ENCODE assay signal across 7 cellular contexts in the genomic region with DNA sequence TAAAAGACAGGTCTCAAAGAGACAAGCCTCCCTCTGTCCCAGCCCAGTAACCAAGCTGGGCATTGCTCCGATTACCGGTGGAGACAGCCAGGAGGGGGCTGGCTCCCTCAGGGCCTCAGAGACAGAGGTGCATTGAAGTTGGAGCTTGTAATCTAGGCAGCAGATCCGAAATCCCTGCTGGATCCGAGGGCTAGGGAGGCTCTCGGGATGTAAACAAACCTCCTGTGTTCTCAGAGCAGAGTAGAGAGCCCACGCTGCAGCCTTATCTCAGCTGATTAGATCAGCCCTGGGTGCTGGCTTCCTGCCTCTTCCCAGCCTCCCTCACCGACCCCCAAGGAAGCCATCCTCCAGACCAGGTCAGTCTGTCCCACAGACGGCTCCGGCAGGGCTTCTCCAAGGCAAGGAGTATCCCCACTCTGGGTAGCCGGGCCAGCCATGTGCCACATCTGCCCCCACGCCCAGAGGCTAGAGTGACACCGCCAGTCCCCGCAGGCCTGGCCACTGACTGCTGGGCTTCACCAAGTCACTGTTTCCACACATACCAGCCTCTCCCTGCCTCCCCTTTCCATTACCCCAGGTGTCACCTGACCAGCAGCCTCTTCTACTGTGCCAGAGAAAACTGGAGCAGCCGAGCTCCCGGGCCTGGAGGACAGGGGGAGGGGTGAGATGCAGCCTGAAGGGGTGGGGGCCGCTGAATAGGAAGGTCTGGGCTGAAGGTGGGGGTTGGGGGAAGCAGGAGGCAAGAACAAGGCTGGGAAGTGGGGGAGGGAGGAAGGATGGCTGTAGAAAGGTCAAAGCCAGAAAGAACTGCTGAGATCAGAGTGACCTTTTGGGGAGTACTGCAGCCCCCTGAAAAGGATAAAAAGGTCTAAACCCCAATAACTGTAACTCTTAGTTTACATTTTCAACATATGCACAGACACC. TPM values are rescaled to one million over a fixed set of nuclear protein-coding genes. Genes with fewer than 3 reads are reported as not detected.
DNase-seq lines count a peak whose midpoint lies in the region; ATAC-seq and TF ChIP-seq lines count a peak whose summit lies in the region.

No MANE protein-coding gene starts in this region.

- peak; percentile 82 for DNase-seq in WTC11 (ENCODE audit: low spot score)
- DNase-seq in cardiac septum (ENCODE audit: low spot score), result peak; percentile 90
- peak; percentile 44 for DNase-seq in progenitor cell of endocrine pancreas (ENCODE audit: low spot score, unreplicated experiment)
- no peak for DNase-seq in cerebellar nuclear complex (lab: John Stamatoyannopoulos, UW)
- no peak for DNase-seq in stimulated activated CD4-positive, alpha-beta T cell treated with anti-CD3 and anti-CD28 coated beads, Interleukin-2, amount 100 ng/mL, for 48 hours
- DNase-seq in stimulated activated CD4-positive, alpha-beta T cell treated with anti-CD3 and anti-CD28 coated beads, Interleukin-1b, Interleukin-23, amount 100 ng/mL, for 48 hours, result no peak

- H3K4me3 ChIP-seq in HUES48 (ENCODE audit: low read depth, low read length), result peak overlapping the region; percentile 42

- POLR2A ChIA-PET in WTC11 (lab: Charles Lee), result interaction anchor here (0.7 to 2.4 kb wide), 9 partner anchors 11 to 329 kb away, joined by 3 to 11 read pairs (median 4); a partner anchor contains a TSS

- peak overlapping the region; percentile 98 for H3K27ac ChIP-seq in HUES48 (ENCODE audit: low read depth, low read length)

- H3K9ac ChIP-seq in HUES48 (ENCODE audit: low read depth, low read length), result peak overlapping the region; percentile 63

- H3K27me3 Mint-ChIP-seq in WTC11 (ENCODE audit: low read depth) (no peaks in the 10 kb centered on the region), progenitor cell of endocrine pancreas (no peaks in the 10 kb centered on the region)

- H3K27me3 ChIP-seq in HUES48 (ENCODE audit: control insufficient read depth, insufficient read depth, low read length), result no peaks in the 10 kb centered on the region

- CTCF ChIA-PET in WTC11 (lab: Charles Lee), result interaction anchor here (1.0 to 4.4 kb wide), 15 partner anchors 11 to 95 kb away, joined by 3 to 27 read pairs (median 4); a partner anchor contains a TSS

- peaks cover 99% of the 10 kb centered on the region for H3K4me1 Mint-ChIP-seq in WTC11
- peaks cover 95% of the 10 kb centered on the region for H3K4me1 Mint-ChIP-seq in progenitor cell of endocrine pancreas (ENCODE audit: low read depth)

- H3K4me3 Mint-ChIP-seq in WTC11 (peak overlapping the region; percentile 65), progenitor cell of endocrine pancreas (ENCODE audit: low read depth) (peak overlapping the region; percentile 95)

- intact Hi-C loops in cardiac septum (cut with DNase I), result loop anchor here (1.0 to 2.0 kb wide), 2 partner anchors 16 to 65 kb away; no protein-coding TSS in a partner anchor

- TF ChIP-seq CTCF in WTC11 (IDR thresholded peaks at IDR 0.05), result no peak
- no peak for TF ChIP-seq CTCF in progenitor cell of endocrine pancreas (IDR thresholded peaks at IDR 0.05; ENCODE audit: unreplicated experiment)

- no peaks in the 10 kb centered on the region for H3K9me3 ChIP-seq in HUES48 (ENCODE audit: control insufficient read depth, insufficient read depth, low read length)

- H3K4me1 ChIP-seq in HUES48 (ENCODE audit: control insufficient read depth, insufficient read depth, low read length), result peaks cover 94% of the 10 kb centered on the region

- H3K9me3 Mint-ChIP-seq in WTC11 (no peaks in the 10 kb centered on the region), progenitor cell of endocrine pancreas (ENCODE audit: low read depth) (no peaks in the 10 kb centered on the region)

- H3K36me3 Mint-ChIP-seq in WTC11 (peaks cover 5% of the 10 kb centered on the region), progenitor cell of endocrine pancreas (ENCODE audit: insufficient read depth) (peaks cover 3% of the 10 kb centered on the region)

- peak overlapping the region; percentile 98 for H3K27ac Mint-ChIP-seq in WTC11
- peak overlapping the region; percentile 99 for H3K27ac Mint-ChIP-seq in progenitor cell of endocrine pancreas

- 0 out of 2 replicates have a peak, but pooled peaks cover 3% of the 10 kb centered on the region for H3K36me3 ChIP-seq in HUES48 (ENCODE audit: control insufficient read depth, insufficient read depth, low read length)

- ATAC-seq in WTC11, result peak; percentile 72

TF ChIP-seq in WTC11, 78 proteins besides CTCF, POLR2A, EP300 and RAD21 (continues in another document):
- TF ChIP-seq, protein P1, sequence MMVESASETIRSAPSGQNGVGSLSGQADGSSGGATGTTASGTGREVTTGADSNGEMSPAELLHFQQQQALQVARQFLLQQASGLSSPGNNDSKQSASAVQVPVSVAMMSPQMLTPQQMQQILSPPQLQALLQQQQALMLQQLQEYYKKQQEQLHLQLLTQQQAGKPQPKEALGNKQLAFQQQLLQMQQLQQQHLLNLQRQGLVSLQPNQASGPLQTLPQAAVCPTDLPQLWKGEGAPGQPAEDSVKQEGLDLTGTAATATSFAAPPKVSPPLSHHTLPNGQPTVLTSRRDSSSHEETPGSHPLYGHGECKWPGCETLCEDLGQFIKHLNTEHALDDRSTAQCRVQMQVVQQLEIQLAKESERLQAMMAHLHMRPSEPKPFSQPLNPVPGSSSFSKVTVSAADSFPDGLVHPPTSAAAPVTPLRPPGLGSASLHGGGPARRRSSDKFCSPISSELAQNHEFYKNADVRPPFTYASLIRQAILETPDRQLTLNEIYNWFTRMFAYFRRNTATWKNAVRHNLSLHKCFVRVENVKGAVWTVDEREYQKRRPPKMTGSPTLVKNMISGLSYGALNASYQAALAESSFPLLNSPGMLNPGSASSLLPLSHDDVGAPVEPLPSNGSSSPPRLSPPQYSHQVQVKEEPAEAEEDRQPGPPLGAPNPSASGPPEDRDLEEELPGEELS (CRISPR knock-in tag; IDR thresholded peaks at IDR 0.05), result no peak
- no peak for TF ChIP-seq KAT7 (CRISPR knock-in tag; IDR thresholded peaks at IDR 0.05; ENCODE audit: borderline replicate concordance)
- no peak for TF ChIP-seq IRF2 (CRISPR knock-in tag; IDR thresholded peaks at IDR 0.05; ENCODE audit: borderline replicate concordance, low read depth)
- TF ChIP-seq, protein P2, sequence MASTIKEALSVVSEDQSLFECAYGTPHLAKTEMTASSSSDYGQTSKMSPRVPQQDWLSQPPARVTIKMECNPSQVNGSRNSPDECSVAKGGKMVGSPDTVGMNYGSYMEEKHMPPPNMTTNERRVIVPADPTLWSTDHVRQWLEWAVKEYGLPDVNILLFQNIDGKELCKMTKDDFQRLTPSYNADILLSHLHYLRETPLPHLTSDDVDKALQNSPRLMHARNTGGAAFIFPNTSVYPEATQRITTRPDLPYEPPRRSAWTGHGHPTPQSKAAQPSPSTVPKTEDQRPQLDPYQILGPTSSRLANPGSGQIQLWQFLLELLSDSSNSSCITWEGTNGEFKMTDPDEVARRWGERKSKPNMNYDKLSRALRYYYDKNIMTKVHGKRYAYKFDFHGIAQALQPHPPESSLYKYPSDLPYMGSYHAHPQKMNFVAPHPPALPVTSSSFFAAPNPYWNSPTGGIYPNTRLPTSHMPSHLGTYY (CRISPR knock-in tag; IDR thresholded peaks at IDR 0.05), result no peak
- TF ChIP-seq NFYB (CRISPR knock-in tag; conservative IDR thresholded peaks at IDR 0.05; ENCODE audit: low read depth), result no peak
- no peak for TF ChIP-seq ZNF671 (CRISPR knock-in tag; IDR thresholded peaks at IDR 0.05)
- TF ChIP-seq, protein P3, sequence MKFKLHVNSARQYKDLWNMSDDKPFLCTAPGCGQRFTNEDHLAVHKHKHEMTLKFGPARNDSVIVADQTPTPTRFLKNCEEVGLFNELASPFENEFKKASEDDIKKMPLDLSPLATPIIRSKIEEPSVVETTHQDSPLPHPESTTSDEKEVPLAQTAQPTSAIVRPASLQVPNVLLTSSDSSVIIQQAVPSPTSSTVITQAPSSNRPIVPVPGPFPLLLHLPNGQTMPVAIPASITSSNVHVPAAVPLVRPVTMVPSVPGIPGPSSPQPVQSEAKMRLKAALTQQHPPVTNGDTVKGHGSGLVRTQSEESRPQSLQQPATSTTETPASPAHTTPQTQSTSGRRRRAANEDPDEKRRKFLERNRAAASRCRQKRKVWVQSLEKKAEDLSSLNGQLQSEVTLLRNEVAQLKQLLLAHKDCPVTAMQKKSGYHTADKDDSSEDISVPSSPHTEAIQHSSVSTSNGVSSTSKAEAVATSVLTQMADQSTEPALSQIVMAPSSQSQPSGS (CRISPR knock-in tag; IDR thresholded peaks at IDR 0.05; ENCODE audit: borderline replicate concordance, low read depth), result no peak
- no peak for TF ChIP-seq PRRX2 (CRISPR knock-in tag; IDR thresholded peaks at IDR 0.05)
- no peak for TF ChIP-seq ZNF423 (CRISPR knock-in tag; IDR thresholded peaks at IDR 0.05)
- TF ChIP-seq, protein P4, sequence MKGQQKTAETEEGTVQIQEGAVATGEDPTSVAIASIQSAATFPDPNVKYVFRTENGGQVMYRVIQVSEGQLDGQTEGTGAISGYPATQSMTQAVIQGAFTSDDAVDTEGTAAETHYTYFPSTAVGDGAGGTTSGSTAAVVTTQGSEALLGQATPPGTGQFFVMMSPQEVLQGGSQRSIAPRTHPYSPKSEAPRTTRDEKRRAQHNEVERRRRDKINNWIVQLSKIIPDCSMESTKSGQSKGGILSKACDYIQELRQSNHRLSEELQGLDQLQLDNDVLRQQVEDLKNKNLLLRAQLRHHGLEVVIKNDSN (CRISPR knock-in tag; IDR thresholded peaks at IDR 0.05), result peak; percentile 88
- TF ChIP-seq, protein P5, sequence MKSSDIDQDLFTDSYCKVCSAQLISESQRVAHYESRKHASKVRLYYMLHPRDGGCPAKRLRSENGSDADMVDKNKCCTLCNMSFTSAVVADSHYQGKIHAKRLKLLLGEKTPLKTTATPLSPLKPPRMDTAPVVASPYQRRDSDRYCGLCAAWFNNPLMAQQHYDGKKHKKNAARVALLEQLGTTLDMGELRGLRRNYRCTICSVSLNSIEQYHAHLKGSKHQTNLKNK (CRISPR knock-in tag; IDR thresholded peaks at IDR 0.05), result no peak

RNA-seq across cellular contexts. Expression of a gene that starts 6.0 kb away (rescaled TPM):
- total RNA-seq in WTC11 (2021), result 64.0 to 69.6 TPM (median 69.5 TPM) in 3 replicates
- 100 TPM for total RNA-seq in cardiac septum
- 112 and 121 TPM in 2 replicates for total RNA-seq in progenitor cell of endocrine pancreas

RNA-seq across cellular contexts. Expression of a gene that starts 20.8 kb away (rescaled TPM):
- total RNA-seq in WTC11 (2021) (15.4 to 20.1 TPM (median 16.4 TPM) in 3 replicates), cardiac septum (17.4 TPM), progenitor cell of endocrine pancreas (31.1 and 31.9 TPM in 2 replicates)

RNA-seq across cellular contexts. Expression of a gene that starts 34.1 kb away (rescaled TPM):
- 1.9 to 2.5 TPM (median 2.2 TPM) in 3 replicates for total RNA-seq in WTC11 (2021)
- total RNA-seq in cardiac septum, result not detected
- 0.20 TPM in 1 of 2 replicates, not detected in the other for total RNA-seq in progenitor cell of endocrine pancreas

RNA-seq across cellular contexts. Expression of a gene that starts 35.6 kb away (rescaled TPM):
- total RNA-seq in WTC11 (2021) (0.78 to 0.85 TPM (median 0.80 TPM) in 3 replicates), cardiac septum (not detected), progenitor cell of endocrine pancreas (1.4 and 1.5 TPM in 2 replicates)

RNA-seq across cellular contexts. Expression of a gene that starts 35.9 kb away (rescaled TPM):
- total RNA-seq in WTC11 (2021), result 0.37 to 0.85 TPM in 2 of 3 replicates, not detected in the other
- total RNA-seq in cardiac septum, result 2.2 TPM
- total RNA-seq in progenitor cell of endocrine pancreas, result not detected in 2 replicates

Comparison
In these comparisons a context has a peak if more than half of its experiments do, and no peak if none do; other contexts are left out.
1. DNase-seq: peak in WTC11 (single experiment), cardiac septum (single experiment) and progenitor cell of endocrine pancreas (single experiment); none in cerebellar nuclear complex (0 of 2), stimulated activated CD4-positive, alpha-beta T cell treated with anti-CD3 and anti-CD28 coated beads, Interleukin-2, amount 100 ng/mL, for 48 hours (0 of 2) and stimulated activated CD4-positive, alpha-beta T cell treated with anti-CD3 and anti-CD28 coated beads, Interleukin-1b, Interleukin-23, amount 100 ng/mL, for 48 hours (single experiment).